ENCODE assay signal across 8 cellular contexts in genomic region chr4:1246111-1246881, GRCh38. TPM values are rescaled to one million over a fixed set of nuclear protein-coding genes. Genes with fewer than 3 reads are reported as not detected.
DNase-seq lines count a peak whose midpoint lies in the region; ATAC-seq and TF ChIP-seq lines count a peak whose summit lies in the region.

No MANE protein-coding gene starts in this region.

- ATAC-seq in activated CD8-positive, alpha-beta memory T cell treated with anti-CD3 and anti-CD28 coated beads, Interleukin-2, amount 10 ng/mL, durations not matched to agents 7 days and 5 days: no peak
- ATAC-seq in activated naive CD8-positive, alpha-beta T cell treated with anti-CD3 and anti-CD28 coated beads, Interleukin-2, amount 10 ng/mL, durations not matched to agents 7 days and 5 days (ENCODE audit: low read depth): no peak
- no peak for ATAC-seq in GM19035 (IDR thresholded peaks at IDR 0.05; ENCODE audit: unreplicated experiment)
- ATAC-seq in GM21360 (IDR thresholded peaks at IDR 0.05; ENCODE audit: unreplicated experiment): no peak

- H3K4me1 ChIP-seq in stomach: peaks cover 67 to 81% (median 80%) of the 10 kb centered on the region in 4 donors

- H3K4me1 Mint-ChIP-seq in activated CD8-positive, alpha-beta memory T cell treated with anti-CD3 and anti-CD28 coated beads, Interleukin-2, amount 10 ng/mL, durations not matched to agents 7 days and 5 days: peaks cover 54% of the 10 kb centered on the region
- H3K4me1 Mint-ChIP-seq in activated naive CD8-positive, alpha-beta T cell treated with anti-CD3 and anti-CD28 coated beads, Interleukin-2, amount 10 ng/mL, durations not matched to agents 7 days and 5 days: peaks cover 25% of the 10 kb centered on the region
- H3K4me1 Mint-ChIP-seq in immature natural killer cell: peaks cover 69 to 71% of the 10 kb centered on the region in 2 donors

- POLR2A ChIA-PET in activated naive CD8-positive, alpha-beta T cell treated with anti-CD3 and anti-CD28 coated beads, Interleukin-2, amount 10 ng/mL, durations not matched to agents 7 days and 5 days (lab: Charles Lee): interaction anchor here (0.6 to 5.9 kb wide), 7 partner anchors 12 to 322 kb away, joined by 3 to 66 read pairs (median 4); partner anchors contain the start of gene UVSSA

- TF ChIP-seq POLR2A in stomach (IDR thresholded peaks at IDR 0.05): no peak

- H3K27me3 ChIP-seq in stomach: no peaks in the 10 kb centered on the region

- no peaks in the 10 kb centered on the region for H3K9me3 ChIP-seq in stomach

- H3K9me3 Mint-ChIP-seq in activated CD8-positive, alpha-beta memory T cell treated with anti-CD3 and anti-CD28 coated beads, Interleukin-2, amount 10 ng/mL, durations not matched to agents 7 days and 5 days (ENCODE audit: low read depth): no peaks in the 10 kb centered on the region
- no peaks in the 10 kb centered on the region for H3K9me3 Mint-ChIP-seq in activated naive CD8-positive, alpha-beta T cell treated with anti-CD3 and anti-CD28 coated beads, Interleukin-2, amount 10 ng/mL, durations not matched to agents 7 days and 5 days
- H3K9me3 Mint-ChIP-seq in immature natural killer cell: no peaks in the 10 kb centered on the region

- peak overlapping the region; percentile 74 to 96 (median 85) for H3K4me3 ChIP-seq in stomach

- peak overlapping the region; percentile 90 for H3K27ac Mint-ChIP-seq in activated CD8-positive, alpha-beta memory T cell treated with anti-CD3 and anti-CD28 coated beads, Interleukin-2, amount 10 ng/mL, durations not matched to agents 7 days and 5 days
- peak overlapping the region; percentile 93 for H3K27ac Mint-ChIP-seq in activated naive CD8-positive, alpha-beta T cell treated with anti-CD3 and anti-CD28 coated beads, Interleukin-2, amount 10 ng/mL, durations not matched to agents 7 days and 5 days
- peak overlapping the region; percentile 90 to 97 (median 96) for H3K27ac Mint-ChIP-seq in immature natural killer cell

- CTCF ChIA-PET in activated CD8-positive, alpha-beta memory T cell treated with anti-CD3 and anti-CD28 coated beads, Interleukin-2, amount 10 ng/mL, durations not matched to agents 7 days and 5 days (lab: Charles Lee): interaction anchor here (0.9 to 6.3 kb wide), 8 partner anchors 12 to 116 kb away, joined by 3 to 58 read pairs (median 4); no protein-coding TSS in a partner anchor

- TF ChIP-seq EP300 in stomach (IDR thresholded peaks at IDR 0.05): no peak

- DNase-seq in activated CD8-positive, alpha-beta memory T cell treated with anti-CD3 and anti-CD28 coated beads, Interleukin-2, amount 10 ng/mL, durations not matched to agents 7 days and 5 days: no peak
- DNase-seq in activated CD8-positive, alpha-beta memory T cell treated with anti-CD3 and anti-CD28 coated beads, Interleukin-2, amount 50 U/mL, for 48 hours: no peak
- peak; percentile 40 for DNase-seq in activated naive CD8-positive, alpha-beta T cell treated with anti-CD3 and anti-CD28 coated beads, Interleukin-2, amount 10 ng/mL, durations not matched to agents 7 days and 5 days
- DNase-seq in immature natural killer cell (peak; percentile 62 to 71 (median 69)), stomach (no peak), NCI-H146 treated with DMSO at 0.1 percent for 48 hours (lab: John Stamatoyannopoulos, UW; ENCODE audit: unreplicated experiment) (no peak)

- peak overlapping the region; percentile 83 for H3K4me3 Mint-ChIP-seq in activated CD8-positive, alpha-beta memory T cell treated with anti-CD3 and anti-CD28 coated beads, Interleukin-2, amount 10 ng/mL, durations not matched to agents 7 days and 5 days
- peak overlapping the region; percentile 89 for H3K4me3 Mint-ChIP-seq in activated naive CD8-positive, alpha-beta T cell treated with anti-CD3 and anti-CD28 coated beads, Interleukin-2, amount 10 ng/mL, durations not matched to agents 7 days and 5 days
- peak overlapping the region; percentile 89 to 93 (median 90) for H3K4me3 Mint-ChIP-seq in immature natural killer cell

- H3K27ac ChIP-seq in stomach: peak overlapping the region; percentile 11 to 98 (median 97)

- 29 to 55% (median 46%) methylated on average over 13 to 24 of the region's 24 CpGs for WGBS in stomach, 5 donors

- H3K36me3 Mint-ChIP-seq in activated CD8-positive, alpha-beta memory T cell treated with anti-CD3 and anti-CD28 coated beads, Interleukin-2, amount 10 ng/mL, durations not matched to agents 7 days and 5 days: peaks cover 20% of the 10 kb centered on the region
- peaks cover 17% of the 10 kb centered on the region for H3K36me3 Mint-ChIP-seq in activated naive CD8-positive, alpha-beta T cell treated with anti-CD3 and anti-CD28 coated beads, Interleukin-2, amount 10 ng/mL, durations not matched to agents 7 days and 5 days
- H3K36me3 Mint-ChIP-seq in immature natural killer cell: no peaks in the 10 kb centered on the region

- H3K36me3 ChIP-seq in stomach: peaks cover 1 to 12% (median 5%) of the 10 kb centered on the region in 4 donors

- TF ChIP-seq CTCF in stomach (IDR thresholded peaks at IDR 0.05): no peak

- no peaks in the 10 kb centered on the region for H3K27me3 Mint-ChIP-seq in activated CD8-positive, alpha-beta memory T cell treated with anti-CD3 and anti-CD28 coated beads, Interleukin-2, amount 10 ng/mL, durations not matched to agents 7 days and 5 days
- H3K27me3 Mint-ChIP-seq in activated naive CD8-positive, alpha-beta T cell treated with anti-CD3 and anti-CD28 coated beads, Interleukin-2, amount 10 ng/mL, durations not matched to agents 7 days and 5 days: no peaks in the 10 kb centered on the region
- peaks cover 28 to 48% (median 30%) of the 10 kb centered on the region in 3 donors for H3K27me3 Mint-ChIP-seq in immature natural killer cell (ENCODE audit: low read depth in 3 of 3)

- intact Hi-C loops in stomach (cut with DNase I; ENCODE audit: low total_unique reads): no loop called here

RNA-seq across cellular contexts. Expression of gene CTBP1, which starts 2.6 kb away (rescaled TPM):
- total RNA-seq in activated CD8-positive, alpha-beta memory T cell treated with anti-CD3 and anti-CD28 coated beads, Interleukin-2, amount 10 ng/mL, durations not matched to agents 7 days and 5 days: 100 to 1,000 TPM; 193 to 250 TPM
- 100 to 1,000 TPM; 194 to 211 TPM for total RNA-seq in activated naive CD8-positive, alpha-beta T cell treated with anti-CD3 and anti-CD28 coated beads, Interleukin-2, amount 10 ng/mL, durations not matched to agents 7 days and 5 days
- polyA plus RNA-seq in immature natural killer cell: 100 to 1,000 TPM in 1 of 3 donors, 10 to 100 TPM in 2; 72.1 to 110 (median 77.7) TPM
- total RNA-seq in stomach: 100 to 1,000 TPM in 3 of 5 donors, 10 to 100 TPM in 2; 85.0 to 415 (median 227) TPM
- polyA plus RNA-seq in stomach: 10 to 100 TPM; 72.7 to 90.4 (median 83.5) TPM

RNA-seq across cellular contexts. Expression of gene MAEA, which starts 43.4 kb away (rescaled TPM):
- total RNA-seq in activated CD8-positive, alpha-beta memory T cell treated with anti-CD3 and anti-CD28 coated beads, Interleukin-2, amount 10 ng/mL, durations not matched to agents 7 days and 5 days: 10 to 100 TPM; 63.9 to 70.0 TPM
- total RNA-seq in activated naive CD8-positive, alpha-beta T cell treated with anti-CD3 and anti-CD28 coated beads, Interleukin-2, amount 10 ng/mL, durations not matched to agents 7 days and 5 days: 10 to 100 TPM; 73.2 to 82.9 TPM
- polyA plus RNA-seq in immature natural killer cell: 10 to 100 TPM; 60.7 to 76.0 (median 72.9) TPM
- 100 to 1,000 TPM in 3 of 5 donors, 10 to 100 TPM in 2; 34.0 to 295 (median 103) TPM for total RNA-seq in stomach
- 10 to 100 TPM; 42.3 to 48.4 (median 42.8) TPM for polyA plus RNA-seq in stomach

Comparison
In these comparisons a context has a peak if more than half of its experiments do, and no peak if none do; other contexts are left out.
1. DNase-seq: peak in activated naive CD8-positive, alpha-beta T cell treated with anti-CD3 and anti-CD28 coated beads, Interleukin-2, amount 10 ng/mL, durations not matched to agents 7 days and 5 days (single experiment) and immature natural killer cell (3 of 3); none in activated CD8-positive, alpha-beta memory T cell treated with anti-CD3 and anti-CD28 coated beads, Interleukin-2, amount 10 ng/mL, durations not matched to agents 7 days and 5 days (single experiment), activated CD8-positive, alpha-beta memory T cell treated with anti-CD3 and anti-CD28 coated beads, Interleukin-2, amount 50 U/mL, for 48 hours (single experiment), stomach (single experiment) and NCI-H146 treated with DMSO at 0.1 percent for 48 hours (single experiment).
2. Peak in every context shown above with its lines, with median percentiles within 50 percentile points of each other: H3K27ac Mint-ChIP-seq and H3K4me3 Mint-ChIP-seq.